ENCODE assay signal across 8 cellular contexts in the genomic region with DNA sequence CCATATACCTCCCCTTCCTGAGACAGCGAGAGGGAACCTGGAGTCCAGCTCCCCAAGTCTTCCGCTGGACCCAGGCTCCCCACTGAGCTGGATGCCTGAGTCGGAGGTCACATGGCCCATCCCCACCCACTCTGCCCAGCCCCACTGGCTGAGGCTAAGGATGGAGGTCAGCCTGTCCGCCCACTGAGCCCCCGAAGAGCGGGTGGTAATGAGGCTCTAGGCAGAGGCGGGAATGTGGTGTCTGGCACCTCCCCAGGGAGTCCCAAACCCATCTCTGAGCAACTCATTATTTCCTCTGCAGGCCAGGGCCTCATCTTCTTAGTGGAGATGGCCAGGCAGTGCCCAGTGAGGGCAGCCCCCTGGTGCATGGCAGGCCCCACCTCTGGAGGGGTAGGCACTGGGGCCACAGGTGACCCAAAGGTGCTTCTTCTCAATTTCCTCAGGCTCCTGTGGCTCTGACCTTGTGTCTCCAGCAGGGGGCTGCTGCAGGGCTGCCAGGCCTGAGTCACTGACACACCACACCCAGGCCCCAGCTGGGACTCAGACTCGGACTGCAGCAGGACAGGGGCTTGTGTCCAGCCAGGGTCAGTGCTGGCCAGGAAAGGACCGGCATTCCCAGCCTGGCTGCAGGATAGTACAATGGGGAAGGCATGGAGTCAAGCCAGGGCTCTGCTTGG. TPM values are rescaled to one million over a fixed set of nuclear protein-coding genes. Genes with fewer than 3 reads are reported as not detected.
DNase-seq lines count a peak whose midpoint lies in the region; ATAC-seq, FAIRE-seq and TF ChIP-seq lines count a peak whose summit lies in the region.

No MANE protein-coding gene starts in this region.

- no peak overlapping the region for H2BK20ac ChIP-seq in H1 (ENCODE audit: low read length)

- no peaks in the 10 kb centered on the region for H3K9me3 ChIP-seq in H1 (ENCODE audit: insufficient read depth in 2 of 2, low read depth in 1 of 2, low read length in 1 of 2)
- H3K9me3 ChIP-seq in naive thymus-derived CD4-positive, alpha-beta T cell (ENCODE audit: control insufficient read depth in 2 of 3, low read length in 3 of 3), result no peaks in the 10 kb centered on the region
- no peaks in the 10 kb centered on the region for H3K9me3 ChIP-seq in tibial nerve

- DNase-seq in 8988T (peak; percentile 99), MV-4-11 (lab: John Stamatoyannopoulos, UW) (peak; percentile 31), H1 (ENCODE audit: low read depth in 1 of 2, low spot score in 2 of 2) (peak in 1 of 2 experiments; percentile 63), tibial nerve (ENCODE audit: low spot score in 2 of 2) (peak; percentile 52 to 55)
- peak; percentile 84 for DNase-seq in activated CD4-positive, alpha-beta T cell treated with anti-CD3 and anti-CD28 coated beads, Interleukin-2, amount 10 ng/mL, durations not matched to agents 24 days and 14 days
- peak in 8 of 9 donors; percentile 5 to 55 (median 32) for DNase-seq in naive thymus-derived CD4-positive, alpha-beta T cell

- no peak overlapping the region; the same call in 1 of the 2 replicates for H2BK12ac ChIP-seq in H1 (ENCODE audit: low read depth, low read length)

- ATAC-seq in naive thymus-derived CD4-positive, alpha-beta T cell, result peak; percentile 67
- ATAC-seq in GM19328 (IDR thresholded peaks at IDR 0.05; ENCODE audit: unreplicated experiment), result no peak

- TF ChIP-seq POLR2A in H1 (IDR thresholded peaks at IDR 0.05; ENCODE audit: control extremely low read depth in 1 of 2, low read depth in 2 of 2, low read length in 2 of 2) (no peak), tibial nerve (IDR thresholded peaks at IDR 0.05) (no peak)

- H3K9ac ChIP-seq in H1 (replicated peaks in 1 of 4; ENCODE audit: extremely low read depth in 1 of 4, low read depth in 3 of 4, low read length in 3 of 4), result no peak overlapping the region

- H3K23me2 ChIP-seq in H1 (ENCODE audit: low read depth, low read length), result no peaks in the 10 kb centered on the region

- no peak overlapping the region for H4K5ac ChIP-seq in H1 (ENCODE audit: insufficient read length, low read depth, low read length)

- no peak overlapping the region for H3K4ac ChIP-seq in H1 (replicated peaks; ENCODE audit: insufficient read length, low read depth, low read length)

- H3K27me3 Mint-ChIP-seq in activated CD4-positive, alpha-beta T cell treated with anti-CD3 and anti-CD28 coated beads, Interleukin-2, amount 10 ng/mL, durations not matched to agents 24 days and 14 days, result peaks cover under 1% of the 10 kb centered on the region
- H3K27me3 Mint-ChIP-seq in naive thymus-derived CD4-positive, alpha-beta T cell, result peaks cover 0 to 6% (median 0%) of the 10 kb centered on the region in 5 donors

- H3K4me1 Mint-ChIP-seq in activated CD4-positive, alpha-beta T cell treated with anti-CD3 and anti-CD28 coated beads, Interleukin-2, amount 10 ng/mL, durations not matched to agents 24 days and 14 days, result peaks cover 47% of the 10 kb centered on the region
- peaks cover 7 to 46% (median 16%) of the 10 kb centered on the region in 7 donors for H3K4me1 Mint-ChIP-seq in naive thymus-derived CD4-positive, alpha-beta T cell

- no peak overlapping the region for H4K8ac ChIP-seq in H1 (ENCODE audit: extremely low read depth, insufficient read depth, low read length)

- H3K27ac Mint-ChIP-seq in activated CD4-positive, alpha-beta T cell treated with anti-CD3 and anti-CD28 coated beads, Interleukin-2, amount 10 ng/mL, durations not matched to agents 24 days and 14 days, result peak overlapping the region; percentile 58
- H3K27ac Mint-ChIP-seq in naive thymus-derived CD4-positive, alpha-beta T cell, result peak overlapping the region in 1 of 9 donors; percentile 60

- H3K18ac ChIP-seq in H1 (ENCODE audit: extremely low read depth, low read length), result no peak overlapping the region

- peaks cover 9 to 19% of the 10 kb centered on the region in 2 experiments for H4K20me1 ChIP-seq in H1 (replicated peaks in 1 of 2; ENCODE audit: control insufficient read depth in 1 of 2, insufficient read depth in 2 of 2, low read length in 2 of 2)

- no peak for FAIRE-seq in H1 (lab: Jason Lieb, UNC)

- H3K27ac ChIP-seq in H1 (ENCODE audit: low read depth, low read length), result no peak overlapping the region
- H3K27ac ChIP-seq in naive thymus-derived CD4-positive, alpha-beta T cell (ENCODE audit: low read depth, low read length), result no peak overlapping the region
- peak overlapping the region in 3 of 4 donors; percentile 4 to 55 (median 55) for H3K27ac ChIP-seq in tibial nerve

- H2AFZ ChIP-seq in H1 (ENCODE audit: low read length), result no peak overlapping the region

- no peak overlapping the region for H3K4me3 Mint-ChIP-seq in activated CD4-positive, alpha-beta T cell treated with anti-CD3 and anti-CD28 coated beads, Interleukin-2, amount 10 ng/mL, durations not matched to agents 24 days and 14 days
- H3K4me3 Mint-ChIP-seq in naive thymus-derived CD4-positive, alpha-beta T cell, result no peak overlapping the region

- H2AK5ac ChIP-seq in H1 (ENCODE audit: low read depth, low read length), result no peak overlapping the region

- H3K14ac ChIP-seq in H1 (ENCODE audit: insufficient read length), result no peak overlapping the region

- no peaks in the 10 kb centered on the region for H3K79me2 ChIP-seq in H1 (ENCODE audit: control insufficient read depth in 1 of 2, insufficient read depth in 2 of 2, low read length in 2 of 2)

- TF ChIP-seq EP300 in H1 (IDR thresholded peaks at IDR 0.05; ENCODE audit: borderline replicate concordance in 1 of 2, low read depth in 2 of 2, low read length in 2 of 2) (no peak), tibial nerve (IDR thresholded peaks at IDR 0.05) (no peak)

- no peak overlapping the region for H3K56ac ChIP-seq in H1 (replicated peaks; ENCODE audit: insufficient read length, low read depth, low read length)

- peak; percentile 22 to 34; a peak in 3 of 4 replicates for TF ChIP-seq RAD21 in H1 (IDR thresholded peaks at IDR 0.05 in 1 of 2, conservative IDR thresholded peaks at IDR 0.05 in 1 of 2; ENCODE audit: low read depth in 2 of 2, low read length in 2 of 2)

- TF ChIP-seq CTCF in GM12875 (IDR thresholded peaks at IDR 0.05; ENCODE audit: borderline replicate concordance, insufficient read depth, low read depth, low read length), result peak; percentile 85
- peak; percentile 49 to 60 (median 59) for TF ChIP-seq CTCF in H1 (IDR thresholded peaks at IDR 0.05; ENCODE audit: control extremely low read depth in 1 of 3, insufficient read depth in 1 of 3, low read depth in 1 of 3, low read length in 3 of 3)
- TF ChIP-seq CTCF in tibial nerve (IDR thresholded peaks at IDR 0.05), result peak; percentile 45 to 64 (median 52)

- intact Hi-C loops in activated CD4-positive, alpha-beta T cell treated with anti-CD3 and anti-CD28 coated beads, Interleukin-2, amount 10 ng/mL, durations not matched to agents 24 days and 14 days (cut with micrococcal nuclease), result loop anchor here (5.0 kb wide), 1 partner anchor 212 kb away; no protein-coding TSS in a partner anchor
- intact Hi-C loops in naive thymus-derived CD4-positive, alpha-beta T cell (cut with micrococcal nuclease), result loop anchor here in 1 of 2 donors (1.0 to 2.0 kb wide), 5 partner anchors 38 to 494 kb away; a partner anchor contains a TSS

- H4K91ac ChIP-seq in H1 (replicated peaks; ENCODE audit: insufficient read length, low read length), result no peak overlapping the region

- H3K27me3 ChIP-seq in H1 (replicated peaks in 1 of 4; ENCODE audit: control insufficient read depth in 3 of 4, extremely low read depth in 1 of 4, insufficient read depth in 3 of 4, low read length in 3 of 4) (0 out of 7 replicates have a peak, but pooled peaks cover 0 to 3% (median 0%) of the 10 kb centered on the region in 4 experiments), tibial nerve (no peaks in the 10 kb centered on the region)
- no peaks in the 10 kb centered on the region for H3K27me3 ChIP-seq in naive thymus-derived CD4-positive, alpha-beta T cell (ENCODE audit: control insufficient read depth in 2 of 2, insufficient read depth in 2 of 2, low read length in 2 of 2)

- CTCF ChIA-PET in H1 (lab: Charles Lee; ENCODE audit: partially characterized antibody), result interaction anchor here (0.6 to 19.1 kb wide), 51 partner anchors 10 to 691 kb away, joined by 3 to 384 read pairs (median 5); a partner anchor contains a TSS
- CTCF ChIA-PET in naive thymus-derived CD4-positive, alpha-beta T cell (lab: Charles Lee), result interaction anchor here (0.5 to 3.4 kb wide), 16 partner anchors 9 to 495 kb away, joined by 3 to 8 read pairs (median 3); no protein-coding TSS in a partner anchor

- no peak overlapping the region for H3K23ac ChIP-seq in H1 (ENCODE audit: insufficient read length)

- H3K4me1 ChIP-seq in H1 (replicated peaks in 1 of 4; ENCODE audit: control insufficient read depth in 3 of 4, insufficient read depth in 4 of 4, low read length in 3 of 4), result peaks cover 0 to 14% (median 6%) of the 10 kb centered on the region in 4 experiments; a peak in 4 of 7 replicates
- no peaks in the 10 kb centered on the region for H3K4me1 ChIP-seq in naive thymus-derived CD4-positive, alpha-beta T cell (ENCODE audit: control insufficient read depth in 2 of 2, insufficient read depth in 2 of 2, low read length in 2 of 2)
- H3K4me1 ChIP-seq in tibial nerve, result peaks cover 0 to 57% (median 18%) of the 10 kb centered on the region in 4 donors

- no peaks in the 10 kb centered on the region for H3K79me1 ChIP-seq in H1 (ENCODE audit: low read depth, low read length)

- H3K4me3 ChIP-seq in GM12875 (ENCODE audit: low read depth, low read length) (no peak overlapping the region), H1 (ENCODE audit: extremely low read depth in 1 of 4, insufficient read depth in 2 of 4, low read depth in 3 of 4, low read length in 4 of 4) (no peak overlapping the region), tibial nerve (no peak overlapping the region)
- no peak overlapping the region for H3K4me3 ChIP-seq in naive thymus-derived CD4-positive, alpha-beta T cell (ENCODE audit: low read length)

- H3K36me3 ChIP-seq in H1 (ENCODE audit: control insufficient read depth in 2 of 4, insufficient read depth in 4 of 4, low read length in 3 of 4), result peaks cover 0 to 3% (median 0%) of the 10 kb centered on the region in 4 experiments; a peak in 2 of 8 replicates
- peaks cover 0 to 53% (median 0%) of the 10 kb centered on the region in 3 experiments for H3K36me3 ChIP-seq in naive thymus-derived CD4-positive, alpha-beta T cell (ENCODE audit: control insufficient read depth in 2 of 3, insufficient read depth in 3 of 3, low read length in 3 of 3)
- peaks cover 0 to 45% (median 9%) of the 10 kb centered on the region in 3 donors for H3K36me3 ChIP-seq in tibial nerve

- no peaks in the 10 kb centered on the region for H3K9me3 Mint-ChIP-seq in activated CD4-positive, alpha-beta T cell treated with anti-CD3 and anti-CD28 coated beads, Interleukin-2, amount 10 ng/mL, durations not matched to agents 24 days and 14 days
- no peaks in the 10 kb centered on the region for H3K9me3 Mint-ChIP-seq in naive thymus-derived CD4-positive, alpha-beta T cell

- H3K4me2 ChIP-seq in H1 (ENCODE audit: insufficient read depth in 1 of 2, low read depth in 2 of 2, low read length in 2 of 2), result no peak overlapping the region

- no peak overlapping the region for H2BK120ac ChIP-seq in H1 (replicated peaks; ENCODE audit: low read depth, low read length)

- no peak overlapping the region for H2BK5ac ChIP-seq in H1 (ENCODE audit: low read depth, low read length)

- no peak overlapping the region for H2BK15ac ChIP-seq in H1 (ENCODE audit: low read length)

- H3K36me3 Mint-ChIP-seq in activated CD4-positive, alpha-beta T cell treated with anti-CD3 and anti-CD28 coated beads, Interleukin-2, amount 10 ng/mL, durations not matched to agents 24 days and 14 days (ENCODE audit: low read depth), result peaks cover 31% of the 10 kb centered on the region
- peaks cover 0 to 14% (median 5%) of the 10 kb centered on the region in 5 donors for H3K36me3 Mint-ChIP-seq in naive thymus-derived CD4-positive, alpha-beta T cell

- WGBS in H1 (ENCODE audit: extremely low coverage in 1 of 2, insufficient coverage in 1 of 2, insufficient read length in 1 of 2, insufficient replicate concordance in 2 of 2, low coverage in 1 of 2, low lambda C conversion rate in 2 of 2, missing lambda C conversion rate in 1 of 2), 2 experiments, result 78% methylated on average over 7 of the region's 9 CpGs; no CpG with 5 or more reads in 1 of the 2 experiments
- WGBS in tibial nerve, 2 donors, result 24 to 27% methylated on average over 3 to 9 of the region's 9 CpGs

- POLR2A ChIA-PET in H1 (lab: Charles Lee; ENCODE audit: partially characterized antibody), result interaction anchor here (0.6 to 0.9 kb wide), 3 partner anchors 9 to 95 kb away, joined by 3 to 4 read pairs (median 3); a partner anchor contains a TSS
- POLR2A ChIA-PET in naive thymus-derived CD4-positive, alpha-beta T cell (lab: Charles Lee), result interaction anchor here (0.6 to 1.0 kb wide), 2 partner anchors 29 to 110 kb away, joined by 3 to 4 read pairs; a partner anchor contains a TSS

RNA-seq across cellular contexts. Expression of a gene that starts 10.2 kb away (rescaled TPM):
- total RNA-seq in activated CD4-positive, alpha-beta T cell treated with anti-CD3 and anti-CD28 coated beads, Interleukin-2, amount 10 ng/mL, durations not matched to agents 24 days and 14 days, result 0.33 and 0.43 TPM in 2 replicates
- 3.4 and 5.0 TPM in 2 replicates for total RNA-seq in H1 (2021; fragmentation: NEBNext Ultra II Directional; extraction: Animal tissue kit (Norgen Biotek cat#: 25700))
- 7.1 and 10.0 TPM in 2 replicates for polyA plus RNA-seq in H1 (2011; rRNA removed)
- 5.7 TPM for polyA plus RNA-seq in H1 (2011; cell fraction: cytosol; rRNA removed)
- polyA plus RNA-seq in H1 (2011; cell fraction: nucleus; rRNA removed), result 14.6 TPM
- polyA plus RNA-seq in H1 (2012, experiment 1 of 2), result 1.8 to 6.8 TPM (median 3.9 TPM) in 4 replicates
- 2.9 TPM for polyA plus RNA-seq in H1 (2012, experiment 2 of 2)
- polyA plus RNA-seq in H1 (2013, experiment 1 of 2), result 4.1 TPM
- 4.8 TPM for polyA plus RNA-seq in H1 (2013, experiment 2 of 2)
- polyA minus RNA-seq in H1 (2011; rRNA and poly(A)+ RNA removed), result 5.9 and 10.1 TPM in 2 replicates
- polyA minus RNA-seq in H1 (2011; cell fraction: cytosol; rRNA and poly(A)+ RNA removed), result 2.1 TPM
- 6.0 TPM for polyA minus RNA-seq in H1 (2011; cell fraction: nucleus; rRNA and poly(A)+ RNA removed)
- total RNA-seq in naive thymus-derived CD4-positive, alpha-beta T cell, result 1 to 10 TPM in 4 of 5 experiments, under 1 TPM in 1; 0.97 to 9.0 (median 1.7) TPM
- not detected for polyA plus RNA-seq in naive thymus-derived CD4-positive, alpha-beta T cell
- 10 to 100 TPM; 30.3 to 75.7 (median 43.1) TPM for total RNA-seq in tibial nerve

Comparison
In these comparisons a context has a peak if more than half of its experiments do, and no peak if none do; other contexts are left out.
1. H3K27ac ChIP-seq: peak in tibial nerve (3 of 4); none in H1 (single experiment) and naive thymus-derived CD4-positive, alpha-beta T cell (single experiment).
2. Peak in every context shown above with its lines, with median percentiles within 50 percentile points of each other: CTCF ChIP-seq.